ENCODE assay signal across 29 cellular contexts in the genomic region with DNA sequence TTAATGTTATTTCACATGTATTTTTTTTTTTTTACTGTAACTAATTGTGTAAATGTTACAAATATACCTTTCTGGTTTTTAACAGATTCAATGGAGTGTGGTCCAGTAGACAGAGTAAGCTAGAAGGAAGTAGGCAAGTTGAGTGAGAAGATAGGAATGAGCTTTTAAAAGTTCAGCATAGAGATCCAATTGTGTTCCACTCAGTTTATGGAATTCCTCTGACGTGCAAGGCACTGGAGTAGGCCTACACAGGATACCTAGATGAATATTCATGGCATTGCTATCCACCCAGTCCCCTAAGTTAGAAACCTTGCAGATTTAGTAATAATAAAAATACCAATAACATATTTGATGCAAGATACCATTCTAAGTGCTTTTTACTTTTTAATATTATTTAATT.
"Had no signal": no experiment of that assay in that cellular context is flagged by ENCODE, and none has a peak within 500 bp of the region (broad histone marks: within the 10 kb centered on the region; RNA-seq: fewer than 3 reads in every experiment).

No MANE protein-coding gene starts in this region.

- H2AFZ ChIP-seq: hepatocyte had no signal

- H3K27ac ChIP-seq: body of pancreas, colonic mucosa, dorsolateral prefrontal cortex, gastrocnemius medialis, hepatocyte, right lobe of liver, thoracic aorta, vagina had no signal

- H3K27ac Mint-ChIP-seq: activated CD4-positive, alpha-beta memory T cell treated with anti-CD3 and anti-CD28 coated beads for 36 hours; activated CD4-positive, alpha-beta T cell treated with anti-CD3 and anti-CD28 coated beads, Interleukin-2, amount 10 ng/mL, durations not matched to agents 24 days and 14 days; activated naive CD4-positive, alpha-beta T cell treated with anti-CD3 and anti-CD28 coated beads, Interleukin-2, amount 50 U/mL, for 24 hours; activated naive CD8-positive, alpha-beta T cell treated with anti-CD3 and anti-CD28 coated beads, Interleukin-2, amount 50 U/mL, for 24 hours; activated T-cell treated with anti-CD3 and anti-CD28 coated beads, Interleukin-2, amount 50 U/mL, for 24 hours; nephron; type B pancreatic cell had no signal

- ATAC-seq: activated naive CD8-positive, alpha-beta T cell treated with anti-CD3 and anti-CD28 coated beads, Interleukin-2, amount 50 U/mL, for 24 hours; body of pancreas; gastrocnemius medialis; left cardiac atrium; left ventricle myocardium superior; right lobe of liver; stimulated activated naive CD8-positive, alpha-beta T cell treated with anti-CD3 and anti-CD28 coated beads, Interleukin-15, Interleukin-2, amounts not matched to agents 100 U/mL and 50 U/mL, for 24 hours had no signal

- H3K27me3 Mint-ChIP-seq: activated naive CD4-positive, alpha-beta T cell treated with anti-CD3 and anti-CD28 coated beads, Interleukin-2, amount 50 U/mL, for 24 hours; activated naive CD8-positive, alpha-beta T cell treated with anti-CD3 and anti-CD28 coated beads, Interleukin-2, amount 50 U/mL, for 24 hours; activated T-cell treated with anti-CD3 and anti-CD28 coated beads, Interleukin-2, amount 50 U/mL, for 24 hours; type B pancreatic cell had no signal

- H3K36me3 ChIP-seq: colonic mucosa, gastrocnemius medialis, right lobe of liver, thoracic aorta, vagina had no signal

- H3K79me2 ChIP-seq: hepatocyte had no signal

- H3K4me1 Mint-ChIP-seq: activated CD4-positive, alpha-beta T cell treated with anti-CD3 and anti-CD28 coated beads, Interleukin-2, amount 10 ng/mL, durations not matched to agents 24 days and 14 days; activated naive CD4-positive, alpha-beta T cell treated with anti-CD3 and anti-CD28 coated beads, Interleukin-2, amount 50 U/mL, for 24 hours; activated naive CD8-positive, alpha-beta T cell treated with anti-CD3 and anti-CD28 coated beads, Interleukin-2, amount 50 U/mL, for 24 hours; nephron had no signal

- DNase-seq: activated CD4-positive, alpha-beta memory T cell treated with anti-CD3 and anti-CD28 coated beads for 36 hours; activated CD4-positive, alpha-beta T cell treated with anti-CD3 and anti-CD28 coated beads, Interleukin-2, amount 10 ng/mL, durations not matched to agents 24 days and 14 days; activated CD4-positive, CD25-positive, alpha-beta regulatory T cell treated with anti-CD3 and anti-CD28 coated beads, Interleukin-2, amount 50 U/mL, for 72 hours; activated CD8-positive, alpha-beta memory T cell treated with anti-CD3 and anti-CD28 coated beads, Interleukin-2, amount 50 U/mL, for 48 hours; activated gamma-delta T cell treated with Interleukin-2 at 50 U/mL for 16 hours; activated naive CD8-positive, alpha-beta T cell treated with anti-CD3 and anti-CD28 coated beads, Interleukin-2, amount 50 U/mL, for 24 hours; activated T-cell treated with anti-CD3 and anti-CD28 coated beads, Interleukin-2, amount 50 U/mL, for 24 hours; anterior cingulate cortex; body of pancreas; cerebellar nuclear complex; colonic mucosa; dorsolateral prefrontal cortex; effector memory CD4-positive, alpha-beta T cell; gastrocnemius medialis; glutamatergic neuron; islet precursor cell; left cardiac atrium; left ventricle myocardium superior; right lobe of liver; stimulated activated CD4-positive, alpha-beta T cell treated with anti-CD3 and anti-CD28 coated beads, Interleukin-12 subunit alpha, Interleukin-12 subunit beta, amount 100 ng/mL, for 4 hours; stimulated activated CD4-positive, alpha-beta T cell treated with anti-CD3 and anti-CD28 coated beads, Interleukin-4, amount 100 ng/mL, for 1 hour; stimulated activated naive CD8-positive, alpha-beta T cell treated with anti-CD3 and anti-CD28 coated beads, Interleukin-15, Interleukin-2, amounts not matched to agents 100 U/mL and 50 U/mL, for 24 hours; T-helper 2 cell had no signal

- H3K4me1 ChIP-seq: body of pancreas, colonic mucosa, gastrocnemius medialis, right lobe of liver, vagina had no signal

- H3K4me2 ChIP-seq: hepatocyte had no signal

- H3K9me3 ChIP-seq: body of pancreas, colonic mucosa, gastrocnemius medialis, right lobe of liver, thoracic aorta, vagina had no signal

- H3K9me3 Mint-ChIP-seq: activated CD4-positive, alpha-beta memory T cell treated with anti-CD3 and anti-CD28 coated beads for 36 hours; activated naive CD4-positive, alpha-beta T cell treated with anti-CD3 and anti-CD28 coated beads, Interleukin-2, amount 50 U/mL, for 24 hours; activated naive CD8-positive, alpha-beta T cell treated with anti-CD3 and anti-CD28 coated beads, Interleukin-2, amount 50 U/mL, for 24 hours had no signal

- H3K4me3 Mint-ChIP-seq: activated CD4-positive, alpha-beta memory T cell treated with anti-CD3 and anti-CD28 coated beads for 36 hours; activated CD4-positive, alpha-beta T cell treated with anti-CD3 and anti-CD28 coated beads, Interleukin-2, amount 10 ng/mL, durations not matched to agents 24 days and 14 days; activated naive CD4-positive, alpha-beta T cell treated with anti-CD3 and anti-CD28 coated beads, Interleukin-2, amount 50 U/mL, for 24 hours; activated naive CD8-positive, alpha-beta T cell treated with anti-CD3 and anti-CD28 coated beads, Interleukin-2, amount 50 U/mL, for 24 hours; activated T-cell treated with anti-CD3 and anti-CD28 coated beads, Interleukin-2, amount 50 U/mL, for 24 hours; nephron; type B pancreatic cell had no signal

- H3K36me3 Mint-ChIP-seq: activated CD4-positive, alpha-beta memory T cell treated with anti-CD3 and anti-CD28 coated beads for 36 hours; activated naive CD4-positive, alpha-beta T cell treated with anti-CD3 and anti-CD28 coated beads, Interleukin-2, amount 50 U/mL, for 24 hours; type B pancreatic cell had no signal

- H3K27me3 ChIP-seq: body of pancreas, colonic mucosa, dorsolateral prefrontal cortex, gastrocnemius medialis, hepatocyte, right lobe of liver, vagina had no signal

- H3K4me3 ChIP-seq: body of pancreas, colonic mucosa, dorsolateral prefrontal cortex, gastrocnemius medialis, hepatocyte, right lobe of liver, thoracic aorta, vagina had no signal
